In the genomic region with DNA sequence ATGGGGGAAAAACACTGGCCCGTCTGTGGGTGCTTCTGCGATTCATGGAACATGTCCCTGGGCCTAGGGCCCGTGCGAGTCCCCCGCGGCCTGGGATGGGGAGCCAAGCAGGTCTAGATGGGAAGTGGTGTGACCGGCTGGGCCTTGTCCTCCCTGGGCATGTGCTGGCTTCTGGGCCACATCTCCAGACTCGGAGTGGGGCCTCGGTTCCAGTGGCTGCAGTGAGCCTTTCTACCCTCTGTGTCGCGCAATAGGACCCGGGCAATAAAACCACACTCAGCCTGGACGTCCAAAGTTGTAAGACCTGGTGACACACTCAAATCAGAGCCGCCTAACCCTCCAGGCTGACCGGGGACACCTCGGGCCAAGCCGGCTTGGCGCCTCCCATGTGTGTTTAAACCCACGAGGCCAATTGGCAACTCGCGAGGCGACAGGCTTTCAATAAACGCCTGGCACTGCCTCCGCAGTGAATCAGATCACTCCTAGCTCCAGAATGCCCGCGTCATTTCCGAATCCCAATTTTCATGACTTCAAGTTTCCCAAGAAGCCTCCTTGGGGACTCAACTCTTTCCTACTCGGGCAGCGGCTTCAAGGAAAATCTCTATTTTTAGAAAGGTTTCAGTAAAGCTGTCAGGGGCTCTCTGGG, we compare ENCODE assay signal across 10 cellular contexts. TPM values are rescaled to one million over a fixed set of nuclear protein-coding genes. Genes with fewer than 3 reads are reported as not detected.
DNase-seq lines count a peak whose midpoint lies in the region; ATAC-seq and TF ChIP-seq lines count a peak whose summit lies in the region.
"Had no signal": no experiment of that assay in that cellular context is flagged by ENCODE, and none has a peak within 500 bp of the region (broad histone marks: within the 10 kb centered on the region; RNA-seq: fewer than 3 reads in every experiment).

No MANE protein-coding gene starts in this region.

- intact Hi-C loops in Right ventricle myocardium inferior (cut with DNase I): loop anchor here (1.0 to 10.0 kb wide), 4 partner anchors 34 to 307 kb away; partner anchors contain the start of genes KLF2 and TPM4

- H3K27me3 ChIP-seq in neutrophil: no peaks in the 10 kb centered on the region

- H3K9me3 ChIP-seq in neutrophil: no peaks in the 10 kb centered on the region

- H3K27ac Mint-ChIP-seq in activated naive CD8-positive, alpha-beta T cell: peak overlapping the region; percentile 58
- H3K27ac Mint-ChIP-seq in activated naive CD8-positive, alpha-beta T cell treated with anti-CD3 and anti-CD28 coated beads for 36 hours: no peak overlapping the region

- peaks cover 53% of the 10 kb centered on the region for H3K36me3 ChIP-seq in neutrophil

- peaks cover 12 to 15% of the 10 kb centered on the region in 2 experiments for H3K4me1 ChIP-seq in neutrophil (ENCODE audit: control insufficient read depth in 1 of 2, insufficient read depth in 1 of 2, low read depth in 1 of 2, low read length in 1 of 2)

- no peak overlapping the region for H3K4me3 Mint-ChIP-seq in activated naive CD8-positive, alpha-beta T cell
- no peak overlapping the region for H3K4me3 Mint-ChIP-seq in activated naive CD8-positive, alpha-beta T cell treated with anti-CD3 and anti-CD28 coated beads for 36 hours

- H3K4me1 Mint-ChIP-seq in activated naive CD8-positive, alpha-beta T cell (ENCODE audit: low read depth): peaks cover 63% of the 10 kb centered on the region
- peaks cover 39% of the 10 kb centered on the region for H3K4me1 Mint-ChIP-seq in activated naive CD8-positive, alpha-beta T cell treated with anti-CD3 and anti-CD28 coated beads for 36 hours

- H3K27me3 Mint-ChIP-seq in activated naive CD8-positive, alpha-beta T cell: no peaks in the 10 kb centered on the region
- no peaks in the 10 kb centered on the region for H3K27me3 Mint-ChIP-seq in activated naive CD8-positive, alpha-beta T cell treated with anti-CD3 and anti-CD28 coated beads for 36 hours

- peak; percentile 56 for ATAC-seq in Right ventricle myocardium inferior

- no peak overlapping the region for H3K4me3 ChIP-seq in neutrophil (ENCODE audit: low read depth in 1 of 2, low read length in 1 of 2)

- no peaks in the 10 kb centered on the region for H3K9me3 Mint-ChIP-seq in activated naive CD8-positive, alpha-beta T cell (ENCODE audit: low read depth)
- no peaks in the 10 kb centered on the region for H3K9me3 Mint-ChIP-seq in activated naive CD8-positive, alpha-beta T cell treated with anti-CD3 and anti-CD28 coated beads for 36 hours

- H3K36me3 Mint-ChIP-seq in activated naive CD8-positive, alpha-beta T cell: peaks cover 12% of the 10 kb centered on the region
- H3K36me3 Mint-ChIP-seq in activated naive CD8-positive, alpha-beta T cell treated with anti-CD3 and anti-CD28 coated beads for 36 hours: peaks cover 22% of the 10 kb centered on the region

- TF ChIP-seq CTCF in neutrophil (IDR thresholded peaks at IDR 0.05): no peak

- H3K27ac ChIP-seq in neutrophil: peak overlapping the region; percentile 64

- DNase-seq in activated naive CD8-positive, alpha-beta T cell treated with anti-CD3 and anti-CD28 coated beads for 36 hours: no peak
- DNase-seq in Right ventricle myocardium inferior (ENCODE audit: missing footprints): peak; percentile 93
- DNase-seq in NCI-H526 (lab: John Stamatoyannopoulos, UW): no peak
- no peak for DNase-seq in retina
- no peak for DNase-seq in activated CD4-positive, CD25-positive, alpha-beta regulatory T cell treated with anti-CD3 and anti-CD28 coated beads, Interleukin-2, amount 50 U/mL, for 72 hours
- no peak for DNase-seq in NCI-H69 (lab: John Stamatoyannopoulos, UW)
- DNase-seq: activated naive CD4-positive, alpha-beta T cell; NCI-H1048 had no signal

RNA-seq across cellular contexts. Expression of gene KLF2, which starts 57.3 kb away (rescaled TPM):
- under 1 TPM; 0.18 to 0.23 TPM for total RNA-seq in activated naive CD8-positive, alpha-beta T cell treated with anti-CD3 and anti-CD28 coated beads for 36 hours
- total RNA-seq in Right ventricle myocardium inferior: 73.1 TPM

Comparison
In these comparisons a context has a peak if more than half of its experiments do, and no peak if none do; other contexts are left out.
1. RNA of gene KLF2, which starts 57.3 kb away (total RNA-seq): 73.1 TPM in Right ventricle myocardium inferior (single experiment); 0.18 to 0.23 TPM in activated naive CD8-positive, alpha-beta T cell treated with anti-CD3 and anti-CD28 coated beads for 36 hours; every median in the first group is over 10 times any median in the second.